Comparison of ENCODE assay signal across 1 cellular context in the genomic region with DNA sequence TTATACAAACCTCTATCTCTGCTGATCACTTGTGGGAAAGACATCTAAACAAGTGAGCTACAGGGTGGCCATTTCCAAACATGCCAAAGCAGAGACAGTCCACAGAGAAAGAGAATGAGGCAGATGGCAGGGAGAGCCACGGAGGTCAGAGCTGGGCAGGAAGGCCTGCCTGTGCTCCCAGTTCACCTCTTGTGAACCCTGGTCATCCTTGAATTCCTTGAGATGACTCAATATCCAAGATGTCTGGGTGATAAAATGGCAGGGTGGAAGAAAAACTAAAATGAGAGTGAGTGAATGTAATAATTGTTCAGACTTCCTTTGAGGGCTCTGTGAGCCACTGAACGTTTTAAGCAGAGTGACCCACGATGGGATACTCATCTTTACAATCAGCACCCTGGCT.
TF ChIP-seq lines count a peak whose summit lies in the region.

No MANE protein-coding gene starts in this region.

TF ChIP-seq in WTC11, 78 proteins besides CTCF, POLR2A, EP300 and RAD21 (continued from another document):
- TF ChIP-seq ZNF532 (CRISPR knock-in tag; IDR thresholded peaks at IDR 0.05; ENCODE audit: borderline replicate concordance) (no peak), CREB1 (CRISPR knock-in tag; IDR thresholded peaks at IDR 0.05) (no peak), KAT7 (CRISPR knock-in tag; IDR thresholded peaks at IDR 0.05; ENCODE audit: borderline replicate concordance) (no peak), ZNF423 (CRISPR knock-in tag; IDR thresholded peaks at IDR 0.05) (no peak), E2F4 (CRISPR knock-in tag; IDR thresholded peaks at IDR 0.05; ENCODE audit: borderline replicate concordance, low read depth) (no peak)
